Comparison of ENCODE assay signal across 8 cellular contexts in genomic region chr11:31995525-31996123, GRCh38.
DNase-seq lines count a peak whose midpoint lies in the region; ATAC-seq and TF ChIP-seq lines count a peak whose summit lies in the region.

No MANE protein-coding gene starts in this region.

- peak overlapping the region; percentile 29; the same call in 1 of the 2 replicates for H3K4me3 ChIP-seq in MM.1S (ENCODE audit: low read length)

- no peaks in the 10 kb centered on the region for H3K9me3 ChIP-seq in MM.1S (replicated peaks; ENCODE audit: insufficient read depth, low read length)

- H3K4me1 ChIP-seq in MM.1S (ENCODE audit: low read length): peaks cover 5% of the 10 kb centered on the region; the same call in 1 of the 2 replicates

- peak overlapping the region; percentile 52 for H3K4me2 ChIP-seq in MM.1S (ENCODE audit: low read depth, low read length)

- no peaks in the 10 kb centered on the region for H3K9me2 ChIP-seq in MM.1S (replicated peaks; ENCODE audit: insufficient read depth, low read length)

- no peak for TF ChIP-seq CTCF in MM.1S (IDR thresholded peaks at IDR 0.05; ENCODE audit: low read length)

- H3K9ac ChIP-seq in MM.1S (ENCODE audit: low read length): no peak overlapping the region; the same call in 1 of the 2 replicates

- H3K27me3 ChIP-seq in MM.1S (replicated peaks; ENCODE audit: insufficient read depth, low read length): no peaks in the 10 kb centered on the region

- ATAC-seq in GM18502 (IDR thresholded peaks at IDR 0.05; ENCODE audit: poor library complexity, unreplicated experiment): peak; percentile 94
- ATAC-seq in GM21723 (IDR thresholded peaks at IDR 0.05; ENCODE audit: unreplicated experiment): peak; percentile 92

- peak; percentile 79 for DNase-seq in MM.1S
- peak; percentile 65 for DNase-seq in fibroblast of peridontal ligament (ENCODE audit: extremely low read depth)
- no peak for DNase-seq in NCI-H2029 (lab: John Stamatoyannopoulos, UW)
- no peak for DNase-seq in NCI-H1092 treated with DMSO at 0.1 percent for 48 hours (lab: John Stamatoyannopoulos, UW)
- DNase-seq in NOMO-1 treated with DMSO at 0.1 percent for 48 hours (lab: John Stamatoyannopoulos, UW; ENCODE audit: unreplicated experiment): no peak
- no peak for DNase-seq in activated CD4-positive, alpha-beta T cell treated with anti-CD3 and anti-CD28 coated beads, Interleukin-2, amount 50 U/mL, for 4 hours

- peak overlapping the region; percentile 53 for H2AFZ ChIP-seq in MM.1S (ENCODE audit: low read length)

- H3K36me3 ChIP-seq in MM.1S (replicated peaks; ENCODE audit: insufficient read depth, low read length): no peaks in the 10 kb centered on the region

- H3F3A ChIP-seq in MM.1S (ENCODE audit: insufficient read depth, low read length): no peaks in the 10 kb centered on the region

- no peak overlapping the region for H3K27ac ChIP-seq in MM.1S (ENCODE audit: low read length)

- H3K79me2 ChIP-seq in MM.1S (ENCODE audit: low read length): no peaks in the 10 kb centered on the region

- H4K20me1 ChIP-seq in MM.1S (ENCODE audit: insufficient read depth, low read length): no peaks in the 10 kb centered on the region

Comparison
In these comparisons a context has a peak if more than half of its experiments do, and no peak if none do; other contexts are left out.
1. DNase-seq: peak in MM.1S (single experiment) and fibroblast of peridontal ligament (single experiment); none in NCI-H2029 (single experiment), NCI-H1092 treated with DMSO at 0.1 percent for 48 hours (single experiment), NOMO-1 treated with DMSO at 0.1 percent for 48 hours (single experiment) and activated CD4-positive, alpha-beta T cell treated with anti-CD3 and anti-CD28 coated beads, Interleukin-2, amount 50 U/mL, for 4 hours (0 of 2).